ENCODE assay signal across 17 cellular contexts in genomic region chr13:57123660-57124059, GRCh38. TPM values are rescaled to one million over a fixed set of nuclear protein-coding genes. Genes with fewer than 3 reads are reported as not detected.
DNase-seq lines count a peak whose midpoint lies in the region; ATAC-seq lines count a peak whose summit lies in the region.
"Had no signal": no experiment of that assay in that cellular context is flagged by ENCODE, and none has a peak within 500 bp of the region (broad histone marks: within the 10 kb centered on the region; RNA-seq: fewer than 3 reads in every experiment).

No MANE protein-coding gene starts in this region.

- ATAC-seq in GM21515 (IDR thresholded peaks at IDR 0.05; ENCODE audit: unreplicated experiment) (no peak), GM21619 (IDR thresholded peaks at IDR 0.05; ENCODE audit: unreplicated experiment) (no peak)
- ATAC-seq: Panc1 had no signal

- DNase-seq in NCI-H2081 (lab: John Stamatoyannopoulos, UW), result peak; percentile 20 to 71
- no peak for DNase-seq in NCI-H2081 treated with DMSO at 0.1 percent for 48 hours (lab: John Stamatoyannopoulos, UW)
- DNase-seq in cerebellum (ENCODE audit: low spot score), result peak; percentile 52
- peak; percentile 1 to 13 for DNase-seq in hippocampal formation (lab: John Stamatoyannopoulos, UW)
- DNase-seq in superior temporal gyrus (ENCODE audit: extremely low spot score), result peak; percentile 47
- no peak for DNase-seq in activated naive CD4-positive, alpha-beta T cell treated with anti-CD3 and anti-CD28 coated beads, Interleukin-2, amount 50 U/mL, for 16 hours
- DNase-seq: 8988T; activated CD8-positive, alpha-beta memory T cell treated with anti-CD3 and anti-CD28 coated beads for 24 hours; DND-41; NCI-H526; stomach; SW 1271 had no signal

RNA-seq across cellular contexts. Expression of gene PRR20A, which starts 17.1 kb away (rescaled TPM):
- not detected for total RNA-seq in cerebellum
- total RNA-seq: mononuclear cell, osteocyte, stomach had no signal

RNA-seq across cellular contexts. Expression of gene PRR20B, which starts 23.6 kb away (rescaled TPM):
- total RNA-seq in cerebellum, result not detected
- total RNA-seq: mononuclear cell, osteocyte, stomach had no signal

RNA-seq across cellular contexts. Expression of gene PRR20C, which starts 30.2 kb away (rescaled TPM):
- not detected for total RNA-seq in cerebellum
- total RNA-seq: mononuclear cell, osteocyte, stomach had no signal

RNA-seq across cellular contexts. Expression of gene PRR20D, which starts 36.8 kb away (rescaled TPM):
- not detected for total RNA-seq in cerebellum
- total RNA-seq: mononuclear cell, osteocyte, stomach had no signal

RNA-seq across cellular contexts. Expression of gene PRR20E, which starts 43.3 kb away (rescaled TPM):
- total RNA-seq in cerebellum, result not detected
- total RNA-seq: mononuclear cell, osteocyte, stomach had no signal

Comparison
In these comparisons a context has a peak if more than half of its experiments do, and no peak if none do; other contexts are left out.
1. DNase-seq: peak in NCI-H2081 (2 of 2), cerebellum (single experiment), hippocampal formation (2 of 2) and superior temporal gyrus (single experiment); none in NCI-H2081 treated with DMSO at 0.1 percent for 48 hours (single experiment) and activated naive CD4-positive, alpha-beta T cell treated with anti-CD3 and anti-CD28 coated beads, Interleukin-2, amount 50 U/mL, for 16 hours (single experiment).